In the genomic region with DNA sequence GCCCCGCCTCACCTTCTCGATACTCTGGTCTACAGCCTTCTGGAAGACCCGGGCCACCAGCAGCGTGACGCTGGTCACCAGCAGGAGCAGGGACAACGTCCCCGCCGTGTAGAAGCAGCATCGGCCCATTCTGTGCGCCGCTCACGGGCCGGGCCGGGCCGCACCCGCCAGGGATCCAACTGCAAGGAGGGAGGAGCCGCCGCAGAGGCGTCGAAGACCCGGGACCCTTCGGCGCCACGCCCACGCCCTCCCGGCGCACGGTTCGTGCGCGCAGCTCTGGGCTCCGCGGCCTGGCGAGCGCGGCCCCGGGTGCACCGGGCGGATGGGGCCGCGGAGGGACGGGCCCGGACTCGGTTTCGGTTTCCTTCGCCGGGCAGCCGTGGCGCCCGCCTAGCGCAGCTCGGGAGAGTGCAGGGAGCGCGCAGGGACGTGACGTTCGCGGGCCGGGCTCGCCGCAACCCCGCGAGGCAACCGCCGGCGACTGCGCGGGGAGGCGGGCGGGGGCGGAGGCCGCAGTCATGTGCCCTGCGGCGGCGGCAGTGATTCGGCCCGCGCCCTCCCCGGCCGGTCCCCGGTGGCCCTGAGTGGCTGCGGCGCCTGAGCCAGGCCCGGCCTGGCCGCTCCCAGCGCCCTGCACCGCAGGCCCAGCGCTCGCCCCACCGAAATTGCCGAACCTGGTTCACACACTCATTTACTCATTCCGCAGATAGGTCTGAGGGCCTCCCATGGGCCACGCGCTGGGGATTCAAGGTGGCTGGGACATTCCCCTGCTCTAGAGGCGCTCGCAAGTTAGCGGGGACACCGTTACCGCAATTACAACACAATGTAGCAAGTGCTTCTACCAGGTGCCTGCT, we compare ENCODE assay signal across 1 cellular context.
TF ChIP-seq lines count a peak whose summit lies in the region.

SCARB2 (minus strand) TSS at position 410 of the 854 bp plus-strand sequence; CDS start at position 129, 281 bp downstream.

TF ChIP-seq in K562, 482 proteins besides CTCF, POLR2A, EP300 and RAD21 (continued from another document and continues in another):
- TF ChIP-seq, protein P1, sequence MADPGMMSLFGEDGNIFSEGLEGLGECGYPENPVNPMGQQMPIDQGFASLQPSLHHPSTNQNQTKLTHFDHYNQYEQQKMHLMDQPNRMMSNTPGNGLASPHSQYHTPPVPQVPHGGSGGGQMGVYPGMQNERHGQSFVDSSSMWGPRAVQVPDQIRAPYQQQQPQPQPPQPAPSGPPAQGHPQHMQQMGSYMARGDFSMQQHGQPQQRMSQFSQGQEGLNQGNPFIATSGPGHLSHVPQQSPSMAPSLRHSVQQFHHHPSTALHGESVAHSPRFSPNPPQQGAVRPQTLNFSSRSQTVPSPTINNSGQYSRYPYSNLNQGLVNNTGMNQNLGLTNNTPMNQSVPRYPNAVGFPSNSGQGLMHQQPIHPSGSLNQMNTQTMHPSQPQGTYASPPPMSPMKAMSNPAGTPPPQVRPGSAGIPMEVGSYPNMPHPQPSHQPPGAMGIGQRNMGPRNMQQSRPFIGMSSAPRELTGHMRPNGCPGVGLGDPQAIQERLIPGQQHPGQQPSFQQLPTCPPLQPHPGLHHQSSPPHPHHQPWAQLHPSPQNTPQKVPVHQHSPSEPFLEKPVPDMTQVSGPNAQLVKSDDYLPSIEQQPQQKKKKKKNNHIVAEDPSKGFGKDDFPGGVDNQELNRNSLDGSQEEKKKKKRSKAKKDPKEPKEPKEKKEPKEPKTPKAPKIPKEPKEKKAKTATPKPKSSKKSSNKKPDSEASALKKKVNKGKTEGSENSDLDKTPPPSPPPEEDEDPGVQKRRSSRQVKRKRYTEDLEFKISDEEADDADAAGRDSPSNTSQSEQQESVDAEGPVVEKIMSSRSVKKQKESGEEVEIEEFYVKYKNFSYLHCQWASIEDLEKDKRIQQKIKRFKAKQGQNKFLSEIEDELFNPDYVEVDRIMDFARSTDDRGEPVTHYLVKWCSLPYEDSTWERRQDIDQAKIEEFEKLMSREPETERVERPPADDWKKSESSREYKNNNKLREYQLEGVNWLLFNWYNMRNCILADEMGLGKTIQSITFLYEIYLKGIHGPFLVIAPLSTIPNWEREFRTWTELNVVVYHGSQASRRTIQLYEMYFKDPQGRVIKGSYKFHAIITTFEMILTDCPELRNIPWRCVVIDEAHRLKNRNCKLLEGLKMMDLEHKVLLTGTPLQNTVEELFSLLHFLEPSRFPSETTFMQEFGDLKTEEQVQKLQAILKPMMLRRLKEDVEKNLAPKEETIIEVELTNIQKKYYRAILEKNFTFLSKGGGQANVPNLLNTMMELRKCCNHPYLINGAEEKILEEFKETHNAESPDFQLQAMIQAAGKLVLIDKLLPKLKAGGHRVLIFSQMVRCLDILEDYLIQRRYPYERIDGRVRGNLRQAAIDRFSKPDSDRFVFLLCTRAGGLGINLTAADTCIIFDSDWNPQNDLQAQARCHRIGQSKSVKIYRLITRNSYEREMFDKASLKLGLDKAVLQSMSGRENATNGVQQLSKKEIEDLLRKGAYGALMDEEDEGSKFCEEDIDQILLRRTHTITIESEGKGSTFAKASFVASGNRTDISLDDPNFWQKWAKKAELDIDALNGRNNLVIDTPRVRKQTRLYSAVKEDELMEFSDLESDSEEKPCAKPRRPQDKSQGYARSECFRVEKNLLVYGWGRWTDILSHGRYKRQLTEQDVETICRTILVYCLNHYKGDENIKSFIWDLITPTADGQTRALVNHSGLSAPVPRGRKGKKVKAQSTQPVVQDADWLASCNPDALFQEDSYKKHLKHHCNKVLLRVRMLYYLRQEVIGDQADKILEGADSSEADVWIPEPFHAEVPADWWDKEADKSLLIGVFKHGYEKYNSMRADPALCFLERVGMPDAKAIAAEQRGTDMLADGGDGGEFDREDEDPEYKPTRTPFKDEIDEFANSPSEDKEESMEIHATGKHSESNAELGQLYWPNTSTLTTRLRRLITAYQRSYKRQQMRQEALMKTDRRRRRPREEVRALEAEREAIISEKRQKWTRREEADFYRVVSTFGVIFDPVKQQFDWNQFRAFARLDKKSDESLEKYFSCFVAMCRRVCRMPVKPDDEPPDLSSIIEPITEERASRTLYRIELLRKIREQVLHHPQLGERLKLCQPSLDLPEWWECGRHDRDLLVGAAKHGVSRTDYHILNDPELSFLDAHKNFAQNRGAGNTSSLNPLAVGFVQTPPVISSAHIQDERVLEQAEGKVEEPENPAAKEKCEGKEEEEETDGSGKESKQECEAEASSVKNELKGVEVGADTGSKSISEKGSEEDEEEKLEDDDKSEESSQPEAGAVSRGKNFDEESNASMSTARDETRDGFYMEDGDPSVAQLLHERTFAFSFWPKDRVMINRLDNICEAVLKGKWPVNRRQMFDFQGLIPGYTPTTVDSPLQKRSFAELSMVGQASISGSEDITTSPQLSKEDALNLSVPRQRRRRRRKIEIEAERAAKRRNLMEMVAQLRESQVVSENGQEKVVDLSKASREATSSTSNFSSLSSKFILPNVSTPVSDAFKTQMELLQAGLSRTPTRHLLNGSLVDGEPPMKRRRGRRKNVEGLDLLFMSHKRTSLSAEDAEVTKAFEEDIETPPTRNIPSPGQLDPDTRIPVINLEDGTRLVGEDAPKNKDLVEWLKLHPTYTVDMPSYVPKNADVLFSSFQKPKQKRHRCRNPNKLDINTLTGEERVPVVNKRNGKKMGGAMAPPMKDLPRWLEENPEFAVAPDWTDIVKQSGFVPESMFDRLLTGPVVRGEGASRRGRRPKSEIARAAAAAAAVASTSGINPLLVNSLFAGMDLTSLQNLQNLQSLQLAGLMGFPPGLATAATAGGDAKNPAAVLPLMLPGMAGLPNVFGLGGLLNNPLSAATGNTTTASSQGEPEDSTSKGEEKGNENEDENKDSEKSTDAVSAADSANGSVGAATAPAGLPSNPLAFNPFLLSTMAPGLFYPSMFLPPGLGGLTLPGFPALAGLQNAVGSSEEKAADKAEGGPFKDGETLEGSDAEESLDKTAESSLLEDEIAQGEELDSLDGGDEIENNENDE (IDR thresholded peaks at IDR 0.05; ENCODE audit: low read depth, low read length), result no peak
- TF ChIP-seq TAF1 (IDR thresholded peaks at IDR 0.05; ENCODE audit: control insufficient read depth, extremely low read depth, insufficient read depth, low read length, severe bottlenecking) (peak; percentile 52), RHOXF2B (CRISPR knock-in tag; conservative IDR thresholded peaks at IDR 0.05) (no peak), KLF10 (CRISPR knock-in tag; IDR thresholded peaks at IDR 0.05) (no peak), PPARD (CRISPR knock-in tag; IDR thresholded peaks at IDR 0.05) (no peak), ZNF217 (CRISPR knock-in tag; IDR thresholded peaks at IDR 0.05) (no peak), BRD9 (IDR thresholded peaks at IDR 0.05; ENCODE audit: low read depth, partially characterized antibody) (no peak), ZNF316 (IDR thresholded peaks at IDR 0.05) (no peak), HMBOX1 (IDR thresholded peaks at IDR 0.05) (no peak; the same call in 1 of the 2 replicates), ETV5 (CRISPR knock-in tag; IDR thresholded peaks at IDR 0.05; ENCODE audit: low read depth) (no peak), CREB5 (CRISPR knock-in tag; IDR thresholded peaks at IDR 0.05) (no peak), ZBTB12 (CRISPR knock-in tag; IDR thresholded peaks at IDR 0.05) (no peak), RUNX1 (IDR thresholded peaks at IDR 0.05; ENCODE audit: low read depth) (no peak), SNIP1 (IDR thresholded peaks at IDR 0.05; ENCODE audit: low read depth) (no peak), GMEB1 (CRISPR knock-in tag; IDR thresholded peaks at IDR 0.05) (peak; percentile 71), ZNF780A (CRISPR knock-in tag; IDR thresholded peaks at IDR 0.05) (no peak), RBM34 (IDR thresholded peaks at IDR 0.05; ENCODE audit: borderline replicate concordance, insufficient read depth, low read length) (no peak), DNMT1 (IDR thresholded peaks at IDR 0.05) (no peak), ILK (tag; IDR thresholded peaks at IDR 0.05; ENCODE audit: borderline replicate concordance, low read depth) (no peak), PATZ1 (CRISPR knock-in tag; IDR thresholded peaks at IDR 0.05; ENCODE audit: borderline replicate concordance) (no peak)
- TF ChIP-seq, protein P2, sequence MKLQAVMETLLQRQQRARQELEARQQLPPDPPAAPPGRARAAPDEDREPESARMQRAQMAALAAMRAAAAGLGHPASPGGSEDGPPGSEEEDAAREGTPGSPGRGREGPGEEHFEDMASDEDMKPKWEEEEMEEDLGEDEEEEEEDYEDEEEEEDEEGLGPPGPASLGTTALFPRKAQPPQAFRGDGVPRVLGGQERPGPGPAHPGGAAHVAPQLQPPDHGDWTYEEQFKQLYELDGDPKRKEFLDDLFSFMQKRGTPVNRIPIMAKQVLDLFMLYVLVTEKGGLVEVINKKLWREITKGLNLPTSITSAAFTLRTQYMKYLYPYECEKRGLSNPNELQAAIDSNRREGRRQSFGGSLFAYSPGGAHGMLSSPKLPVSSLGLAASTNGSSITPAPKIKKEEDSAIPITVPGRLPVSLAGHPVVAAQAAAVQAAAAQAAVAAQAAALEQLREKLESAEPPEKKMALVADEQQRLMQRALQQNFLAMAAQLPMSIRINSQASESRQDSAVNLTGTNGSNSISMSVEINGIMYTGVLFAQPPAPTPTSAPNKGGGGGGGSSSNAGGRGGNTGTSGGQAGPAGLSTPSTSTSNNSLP (IDR thresholded peaks at IDR 0.05; ENCODE audit: borderline replicate concordance, low read depth, low read length), result no peak
- TF ChIP-seq, protein P3, sequence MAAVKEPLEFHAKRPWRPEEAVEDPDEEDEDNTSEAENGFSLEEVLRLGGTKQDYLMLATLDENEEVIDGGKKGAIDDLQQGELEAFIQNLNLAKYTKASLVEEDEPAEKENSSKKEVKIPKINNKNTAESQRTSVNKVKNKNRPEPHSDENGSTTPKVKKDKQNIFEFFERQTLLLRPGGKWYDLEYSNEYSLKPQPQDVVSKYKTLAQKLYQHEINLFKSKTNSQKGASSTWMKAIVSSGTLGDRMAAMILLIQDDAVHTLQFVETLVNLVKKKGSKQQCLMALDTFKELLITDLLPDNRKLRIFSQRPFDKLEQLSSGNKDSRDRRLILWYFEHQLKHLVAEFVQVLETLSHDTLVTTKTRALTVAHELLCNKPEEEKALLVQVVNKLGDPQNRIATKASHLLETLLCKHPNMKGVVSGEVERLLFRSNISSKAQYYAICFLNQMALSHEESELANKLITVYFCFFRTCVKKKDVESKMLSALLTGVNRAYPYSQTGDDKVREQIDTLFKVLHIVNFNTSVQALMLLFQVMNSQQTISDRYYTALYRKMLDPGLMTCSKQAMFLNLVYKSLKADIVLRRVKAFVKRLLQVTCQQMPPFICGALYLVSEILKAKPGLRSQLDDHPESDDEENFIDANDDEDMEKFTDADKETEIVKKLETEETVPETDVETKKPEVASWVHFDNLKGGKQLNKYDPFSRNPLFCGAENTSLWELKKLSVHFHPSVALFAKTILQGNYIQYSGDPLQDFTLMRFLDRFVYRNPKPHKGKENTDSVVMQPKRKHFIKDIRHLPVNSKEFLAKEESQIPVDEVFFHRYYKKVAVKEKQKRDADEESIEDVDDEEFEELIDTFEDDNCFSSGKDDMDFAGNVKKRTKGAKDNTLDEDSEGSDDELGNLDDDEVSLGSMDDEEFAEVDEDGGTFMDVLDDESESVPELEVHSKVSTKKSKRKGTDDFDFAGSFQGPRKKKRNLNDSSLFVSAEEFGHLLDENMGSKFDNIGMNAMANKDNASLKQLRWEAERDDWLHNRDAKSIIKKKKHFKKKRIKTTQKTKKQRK (IDR thresholded peaks at IDR 0.05; ENCODE audit: borderline replicate concordance, low read depth, low read length), result no peak
